Comparison of ENCODE assay signal across 19 cellular contexts in genomic region chr5:61416410-61416809, GRCh38.
DNase-seq lines count a peak whose midpoint lies in the region; ATAC-seq, FAIRE-seq and TF ChIP-seq lines count a peak whose summit lies in the region.
"Had no signal": no experiment of that assay in that cellular context is flagged by ENCODE, and none has a peak within 500 bp of the region (broad histone marks: within the 10 kb centered on the region; RNA-seq: fewer than 3 reads in every experiment).

No MANE protein-coding gene starts in this region.

- H3K9ac ChIP-seq in keratinocyte (ENCODE audit: control insufficient read depth, extremely low read depth, insufficient read depth, low read length): peak overlapping the region; percentile 28

- H3K4me3 ChIP-seq in right cardiac atrium (ENCODE audit: low read length): no peak overlapping the region
- H3K4me3 ChIP-seq in keratinocyte (ENCODE audit: control insufficient read depth in 2 of 3, extremely low read depth in 1 of 3, insufficient read depth in 2 of 3, low read depth in 1 of 3, low read length in 3 of 3): no peak overlapping the region
- H3K4me3 ChIP-seq in vagina: no peak overlapping the region
- H3K4me3 ChIP-seq: breast epithelium, heart left ventricle, lower lobe of right lung, skin epidermis, suprapubic skin had no signal

- H3K9me1 ChIP-seq in keratinocyte (ENCODE audit: control insufficient read depth, extremely low read depth, insufficient read depth, low read length): peaks cover 2% of the 10 kb centered on the region

- ATAC-seq in Right ventricle myocardium inferior: no peak
- no peak for ATAC-seq in right cardiac atrium
- ATAC-seq in HG03139 (IDR thresholded peaks at IDR 0.05; ENCODE audit: unreplicated experiment): no peak
- ATAC-seq in GM21825 (IDR thresholded peaks at IDR 0.05; ENCODE audit: unreplicated experiment): no peak
- ATAC-seq: heart left ventricle had no signal

- peak; percentile 9 for FAIRE-seq in keratinocyte (lab: Jason Lieb, UNC)
- FAIRE-seq: A204.1, TTC549 had no signal

- intact Hi-C loops in Right ventricle myocardium inferior (cut with DNase I) (no loop called here), right cardiac atrium (cut with DNase I) (no loop called here), vagina (cut with DNase I) (no loop called here)

- dilution Hi-C loops in keratinocyte (cut with MboI; ENCODE audit: extremely low pct_ligation_motif_present, low sequenced_read_pairs): no loop called here

- TF ChIP-seq POLR2A in vagina (IDR thresholded peaks at IDR 0.05): no peak

- DNase-seq in Right ventricle myocardium inferior (ENCODE audit: missing footprints) (peak; percentile 46), right cardiac atrium (no peak), amniotic epithelial cell (ENCODE audit: low read depth) (peak; percentile 21), keratinocyte (ENCODE audit: low read depth, low spot score) (no peak), vagina (ENCODE audit: extremely low spot score in 2 of 2) (no peak)
- DNase-seq in stimulated activated CD4-positive, alpha-beta T cell treated with anti-CD3 and anti-CD28 coated beads, Interleukin-4, amount 100 ng/mL, for 4 hours: no peak
- DNase-seq: activated CD8-positive, alpha-beta T cell treated with anti-CD3 and anti-CD28 coated beads for 36 hours; heart left ventricle; lower lobe of right lung; NCI-H1694 treated with DMSO at 0.1 percent for 48 hours; NCI-H69; SHP77 had no signal

- H3K79me2 ChIP-seq in keratinocyte (ENCODE audit: control insufficient read depth, insufficient read depth, low read length): peaks cover 60% of the 10 kb centered on the region

- peaks cover 3% of the 10 kb centered on the region for H3K4me1 ChIP-seq in right cardiac atrium (ENCODE audit: control insufficient read depth, insufficient read depth, low read length)
- peaks cover 14% of the 10 kb centered on the region for H3K4me1 ChIP-seq in keratinocyte (ENCODE audit: control insufficient read depth, extremely low read depth, insufficient read depth, low read length)
- H3K4me1 ChIP-seq in vagina: peaks cover 18% of the 10 kb centered on the region
- H3K4me1 ChIP-seq: breast epithelium had no signal

- no peaks in the 10 kb centered on the region for H3K27me3 ChIP-seq in right cardiac atrium (ENCODE audit: control insufficient read depth, insufficient read depth)
- H3K27me3 ChIP-seq in keratinocyte (ENCODE audit: control insufficient read depth, extremely low read depth, insufficient read depth, low read length): no peaks in the 10 kb centered on the region
- no peaks in the 10 kb centered on the region for H3K27me3 ChIP-seq in vagina
- H3K27me3 ChIP-seq: breast epithelium, heart left ventricle, suprapubic skin had no signal

- WGBS in right cardiac atrium: 65% methylated on average over 1 of the region's 1 CpG

- no peak for TF ChIP-seq CTCF in keratinocyte (optimal IDR thresholded peaks at IDR 0.05 in 1 of 3, IDR thresholded peaks at IDR 0.05 in 1 of 3, conservative IDR thresholded peaks at IDR 0.05 in 1 of 3; ENCODE audit: extremely low read depth in 1 of 3, insufficient read depth in 2 of 3, low read length in 3 of 3)
- no peak for TF ChIP-seq CTCF in vagina (IDR thresholded peaks at IDR 0.05)

- H3K27ac ChIP-seq in right cardiac atrium (ENCODE audit: low read length) (no peak overlapping the region), keratinocyte (ENCODE audit: control insufficient read depth, insufficient read depth, low read length) (peak overlapping the region; percentile 32), vagina (no peak overlapping the region)
- H3K27ac ChIP-seq: breast epithelium, heart left ventricle, lower lobe of right lung, skin epidermis, suprapubic skin had no signal

- no peak overlapping the region for H2AFZ ChIP-seq in keratinocyte (ENCODE audit: control insufficient read depth, low read length)

- peaks cover 2% of the 10 kb centered on the region for H4K20me1 ChIP-seq in keratinocyte (ENCODE audit: control insufficient read depth, extremely low read depth, insufficient read depth, low read length)

- H3K9me3 ChIP-seq in right cardiac atrium (ENCODE audit: control insufficient read depth, low read length) (no peaks in the 10 kb centered on the region), keratinocyte (ENCODE audit: control insufficient read depth, low read depth, low read length) (no peaks in the 10 kb centered on the region), vagina (no peaks in the 10 kb centered on the region)
- H3K9me3 ChIP-seq: breast epithelium, lower lobe of right lung, suprapubic skin had no signal

- no peaks in the 10 kb centered on the region for H3K36me3 ChIP-seq in keratinocyte (ENCODE audit: control insufficient read depth in 2 of 2, extremely low read depth in 1 of 2, insufficient read depth in 2 of 2, low read length in 2 of 2)
- H3K36me3 ChIP-seq in vagina: no peaks in the 10 kb centered on the region
- H3K36me3 ChIP-seq: breast epithelium, heart left ventricle, lower lobe of right lung, suprapubic skin had no signal

- peak overlapping the region; percentile 59 for H3K4me2 ChIP-seq in keratinocyte (ENCODE audit: control insufficient read depth, extremely low read depth, insufficient read depth, low read depth, low read length)

Comparison
In these comparisons a context has a peak if more than half of its experiments do, and no peak if none do; other contexts are left out.
1. DNase-seq: peak in Right ventricle myocardium inferior (single experiment) and amniotic epithelial cell (single experiment); none in right cardiac atrium (0 of 3), keratinocyte (single experiment), vagina (0 of 2) and stimulated activated CD4-positive, alpha-beta T cell treated with anti-CD3 and anti-CD28 coated beads, Interleukin-4, amount 100 ng/mL, for 4 hours (0 of 2).